1 cellular context compared by ENCODE assay signal in genomic region chrX:124223524-124223923, GRCh38.
TF ChIP-seq lines count a peak whose summit lies in the region.

No MANE protein-coding gene starts in this region.

TF ChIP-seq in HCT116, 20 proteins besides CTCF, POLR2A, EP300 and RAD21 (continued from another document):
- TF ChIP-seq ZBTB33 (IDR thresholded peaks at IDR 0.05; ENCODE audit: extremely low read depth, insufficient replicate concordance, low read length) (no peak), JUND (IDR thresholded peaks at IDR 0.05) (no peak), EZH2phosphoT487 (IDR thresholded peaks at IDR 0.05; ENCODE audit: borderline replicate concordance) (no peak), ZFX (IDR thresholded peaks at IDR 0.05) (no peak), REST (IDR thresholded peaks at IDR 0.05; ENCODE audit: low read depth) (no peak), FOSL1 (IDR thresholded peaks at IDR 0.05; ENCODE audit: low read depth) (no peak), POLR2AphosphoS5 (IDR thresholded peaks at IDR 0.05; ENCODE audit: low read depth, low read length) (no peak)
